ENCODE assay signal across 17 cellular contexts in the genomic region with DNA sequence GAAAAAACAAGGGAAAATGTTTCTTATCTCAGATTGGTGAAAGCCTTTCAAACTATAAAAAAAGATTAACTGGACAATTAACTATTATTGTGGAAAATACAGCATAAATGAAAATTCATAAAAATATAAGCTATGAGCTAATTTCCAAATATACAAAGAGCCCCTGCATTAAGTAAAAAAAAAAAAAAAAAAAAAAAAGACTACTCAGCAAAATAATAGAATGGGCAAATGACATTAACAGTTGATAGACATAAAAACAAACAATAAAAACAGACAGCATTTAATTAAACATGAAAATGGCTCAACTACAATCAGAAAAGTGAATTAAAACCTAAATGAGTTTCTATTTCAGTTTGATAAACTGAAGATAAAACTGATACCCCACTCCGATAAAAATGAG.
DNase-seq lines count a peak whose midpoint lies in the region; ATAC-seq, FAIRE-seq and TF ChIP-seq lines count a peak whose summit lies in the region.
"Had no signal": no experiment of that assay in that cellular context is flagged by ENCODE, and none has a peak within 500 bp of the region (broad histone marks: within the 10 kb centered on the region; RNA-seq: fewer than 3 reads in every experiment).

No MANE protein-coding gene starts in this region.

- CTCF ChIA-PET in A549 (lab: Yijun Ruan, JAX): interaction anchor here (0.7 kb wide), 1 partner anchor 504 kb away, joined by 3 read pairs; no protein-coding TSS in a partner anchor

- no peaks in the 10 kb centered on the region for H3K9me3 ChIP-seq in A549
- H3K9me3 ChIP-seq: BLaER1 had no signal

- no peak for DNase-seq in A549 (ENCODE audit: low read depth in 1 of 2, low spot score in 1 of 2)
- no peak for DNase-seq in RCC 7860 (ENCODE audit: low spot score)
- DNase-seq in frontal cortex (ENCODE audit: low spot score in 2 of 2): no peak
- no peak for DNase-seq in stimulated activated CD4-positive, alpha-beta T cell treated with anti-CD3 and anti-CD28 coated beads, Interleukin-2, amount 100 ng/mL, for 48 hours
- no peak for DNase-seq in G401 (ENCODE audit: low spot score)
- DNase-seq: Calu3; CD4-positive, alpha-beta memory T cell; DMS79 treated with DMSO at 0.1 percent for 48 hours; GOT3; H9; Karpas-422; KBM-7 had no signal

- H3K4me3 ChIP-seq in A549: no peak overlapping the region
- H3K4me3 ChIP-seq: BLaER1 had no signal

- TF ChIP-seq RAD21 in A549 (conservative IDR thresholded peaks at IDR 0.05 in 1 of 2, IDR thresholded peaks at IDR 0.05 in 1 of 2): no peak

- H3K27ac ChIP-seq in A549: no peak overlapping the region
- H3K27ac ChIP-seq: BLaER1 had no signal

- no peak for TF ChIP-seq EP300 in A549 (IDR thresholded peaks at IDR 0.05)

- TF ChIP-seq CTCF in A549 (IDR thresholded peaks at IDR 0.05): no peak

- 0 out of 3 replicates have a peak, but pooled peaks cover 4% of the 10 kb centered on the region for H3K4me1 ChIP-seq in A549
- H3K4me1 ChIP-seq: BLaER1 had no signal

- FAIRE-seq in A549 (lab: Jason Lieb, UNC): no peak
- FAIRE-seq in G401.6 (lab: Jason Lieb, UNC): peak; percentile 72
- peak; percentile 20 for FAIRE-seq in RCC 7860 (lab: Jason Lieb, UNC)
- FAIRE-seq in frontal cortex (lab: Jason Lieb, UNC): peak; percentile 78
- FAIRE-seq: GM12892, GM18507 had no signal

- 89% methylated on average over 1 of the region's 1 CpG for whole genome bisulfite sequencing in A549 (ENCODE audit: missing lambda C conversion rate)

- no peak for TF ChIP-seq POLR2A in A549 (IDR thresholded peaks at IDR 0.05; ENCODE audit: low read length)

- ATAC-seq in A549: no peak
- ATAC-seq in GM19467 (IDR thresholded peaks at IDR 0.05; ENCODE audit: unreplicated experiment): no peak

- in situ Hi-C loops in G401 (cut with HindIII; ENCODE audit: low sequenced_read_pairs): no loop called here

- POLR2A ChIA-PET in A549 (lab: Yijun Ruan, JAX): no interaction called here

- H3K4me2 ChIP-seq in A549: no peak overlapping the region
- H3K4me2 ChIP-seq: BLaER1 had no signal

TF ChIP-seq in A549, 52 proteins besides CTCF, POLR2A, EP300 and RAD21:
- TF ChIP-seq, protein P1, sequence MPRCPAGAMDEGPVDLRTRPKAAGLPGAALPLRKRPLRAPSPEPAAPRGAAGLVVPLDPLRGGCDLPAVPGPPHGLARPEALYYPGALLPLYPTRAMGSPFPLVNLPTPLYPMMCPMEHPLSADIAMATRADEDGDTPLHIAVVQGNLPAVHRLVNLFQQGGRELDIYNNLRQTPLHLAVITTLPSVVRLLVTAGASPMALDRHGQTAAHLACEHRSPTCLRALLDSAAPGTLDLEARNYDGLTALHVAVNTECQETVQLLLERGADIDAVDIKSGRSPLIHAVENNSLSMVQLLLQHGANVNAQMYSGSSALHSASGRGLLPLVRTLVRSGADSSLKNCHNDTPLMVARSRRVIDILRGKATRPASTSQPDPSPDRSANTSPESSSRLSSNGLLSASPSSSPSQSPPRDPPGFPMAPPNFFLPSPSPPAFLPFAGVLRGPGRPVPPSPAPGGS (IDR thresholded peaks at IDR 0.05): no peak
- TF ChIP-seq HOXB5 (CRISPR knock-in tag; IDR thresholded peaks at IDR 0.05): no peak
- peak; percentile 56 for TF ChIP-seq MAFK (IDR thresholded peaks at IDR 0.05; ENCODE audit: partially characterized antibody)
- TF ChIP-seq ZSCAN20 (CRISPR knock-in tag; IDR thresholded peaks at IDR 0.05): no peak
- TF ChIP-seq MAZ (IDR thresholded peaks at IDR 0.05; ENCODE audit: borderline replicate concordance, low read depth, low read length): no peak
- TF ChIP-seq NFE2L2 (conservative IDR thresholded peaks at IDR 0.05; ENCODE audit: low read length): no peak
- no peak for TF ChIP-seq ZFP36 (IDR thresholded peaks at IDR 0.05; ENCODE audit: borderline replicate concordance, partially characterized antibody)
- TF ChIP-seq FOSB (CRISPR knock-in tag; IDR thresholded peaks at IDR 0.05): no peak
